7 cellular contexts compared by ENCODE assay signal in the genomic region with DNA sequence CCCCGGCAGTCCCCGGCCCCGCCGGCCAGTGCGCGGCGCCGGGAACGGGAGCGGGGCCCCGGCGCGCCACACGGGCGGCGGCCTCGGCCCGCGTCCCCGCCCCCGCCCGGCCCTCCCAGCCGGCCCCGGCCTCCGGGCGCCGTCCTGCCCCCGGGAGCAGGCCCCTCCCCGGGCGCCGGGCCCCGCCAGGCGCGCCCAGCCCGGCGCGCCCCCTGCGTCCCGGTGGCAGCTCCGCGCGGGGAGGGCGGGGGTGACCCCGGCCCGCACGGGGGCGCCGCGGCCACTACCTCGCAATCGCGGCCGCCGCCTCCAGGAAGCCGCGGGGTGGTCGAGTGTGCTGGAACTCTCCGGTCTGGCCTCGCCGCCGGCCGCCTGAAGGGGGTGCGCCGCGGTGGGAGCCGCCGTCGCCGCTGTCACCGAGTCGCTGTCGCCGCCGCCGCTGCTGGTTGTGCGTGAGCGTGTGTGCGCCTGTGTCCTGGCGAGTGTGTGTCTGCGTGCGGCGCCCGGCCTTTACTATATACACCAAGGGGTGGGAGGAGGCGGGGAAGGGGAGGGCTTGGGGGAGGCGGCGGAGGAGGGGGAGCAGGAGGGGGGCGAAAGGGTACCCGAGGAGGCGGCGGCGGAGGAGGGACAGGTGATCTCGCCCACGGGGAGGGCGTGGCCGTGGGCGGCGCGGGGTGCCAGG. TPM values are rescaled to one million over a fixed set of nuclear protein-coding genes. Genes with fewer than 3 reads are reported as not detected.
DNase-seq lines count a peak whose midpoint lies in the region; ATAC-seq, FAIRE-seq and TF ChIP-seq lines count a peak whose summit lies in the region.

A gene (minus strand): TSS at position 488 of the 685 bp plus-strand sequence. CDS start 59,288 bp downstream, outside the sequence.

- H3K4me1 Mint-ChIP-seq in endodermal cell = peaks cover 7% of the 10 kb centered on the region
- H3K4me1 Mint-ChIP-seq in naive thymus-derived CD8-positive, alpha-beta T cell = peaks cover 4 to 10% (median 8%) of the 10 kb centered on the region in 4 donors

- H3K4me3 ChIP-seq in HUES64 (ENCODE audit: low read length) (peak within 1 kb of the TSS; percentile 53), WI38 (ENCODE audit: low read depth, low read length) (peak within 1 kb of the TSS; percentile 41), endodermal cell (ENCODE audit: low read length) (peak within 1 kb of the TSS; percentile 80), urinary bladder (ENCODE audit: low read depth, low read length) (peak within 1 kb of the TSS; percentile 67)

- ATAC-seq in naive thymus-derived CD8-positive, alpha-beta T cell = peak; percentile 57 to 62

- H3K9ac ChIP-seq in HUES64 (ENCODE audit: low read depth, low read length) = no peak within 1 kb of the TSS
- no peak within 1 kb of the TSS for H3K9ac ChIP-seq in endodermal cell (ENCODE audit: extremely low read depth, low read length, poor library complexity, severe bottlenecking)

- H3K27ac ChIP-seq in HUES64 (ENCODE audit: low read depth, low read length) (no peak within 1 kb of the TSS), endodermal cell (ENCODE audit: low read depth, low read length) (no peak within 1 kb of the TSS), urinary bladder (ENCODE audit: low read depth) (peak within 1 kb of the TSS; percentile 73)

- no peaks in the 10 kb centered on the region for H3K36me3 Mint-ChIP-seq in endodermal cell (ENCODE audit: low read depth)
- no peaks in the 10 kb centered on the region for H3K36me3 Mint-ChIP-seq in naive thymus-derived CD8-positive, alpha-beta T cell

- no peak within 1 kb of the TSS for H3K27ac Mint-ChIP-seq in endodermal cell
- peak within 1 kb of the TSS in 5 of 10 donors; percentile 1 to 69 (median 59) for H3K27ac Mint-ChIP-seq in naive thymus-derived CD8-positive, alpha-beta T cell

- POLR2A ChIA-PET in naive thymus-derived CD8-positive, alpha-beta T cell (lab: Charles Lee) = no interaction called here

- TF ChIP-seq CTCF in WI38 (IDR thresholded peaks at IDR 0.05; ENCODE audit: low read depth, low read length) (no peak), endodermal cell (conservative IDR thresholded peaks at IDR 0.05) (peak; percentile 57)

- H3K4me1 ChIP-seq in HUES64 (ENCODE audit: insufficient read depth, low read length) = no peaks in the 10 kb centered on the region
- peaks cover 4% of the 10 kb centered on the region for H3K4me1 ChIP-seq in endodermal cell (ENCODE audit: control insufficient read depth, insufficient read depth, low read length)
- H3K4me1 ChIP-seq in urinary bladder (ENCODE audit: insufficient read depth) = peaks cover 1% of the 10 kb centered on the region

- peak; percentile 78 for DNase-seq in endodermal cell
- DNase-seq in naive thymus-derived CD8-positive, alpha-beta T cell = peak in 9 of 10 donors; percentile 5 to 77 (median 49)
- no peak for DNase-seq in HTR-8/SVneo (ENCODE audit: insufficient read length, low spot score)
- no peak for DNase-seq in H4 (ENCODE audit: low spot score)

- H3K36me3 ChIP-seq in HUES64 (ENCODE audit: insufficient read depth, low read length) = no peaks in the 10 kb centered on the region
- H3K36me3 ChIP-seq in endodermal cell (ENCODE audit: control insufficient read depth, insufficient read depth, low read length) = no peaks in the 10 kb centered on the region
- H3K36me3 ChIP-seq in urinary bladder (ENCODE audit: insufficient read depth) = no peaks in the 10 kb centered on the region

- FAIRE-seq in HTR-8/SVneo (lab: Jason Lieb, UNC) = no peak

- peaks cover 90% of the 10 kb centered on the region for H3K27me3 Mint-ChIP-seq in endodermal cell (ENCODE audit: insufficient read depth)
- peaks cover 0 to 36% (median 10%) of the 10 kb centered on the region in 5 donors for H3K27me3 Mint-ChIP-seq in naive thymus-derived CD8-positive, alpha-beta T cell

- WGBS in HUES64 = under 1% methylated on average over 87 of the region's 98 CpGs
- WGBS in endodermal cell (ENCODE audit: insufficient coverage in 1 of 2, insufficient read length in 1 of 2), 2 experiments = 0% methylated on average over 61 of the region's 98 CpGs; no CpG with 5 or more reads in 1 of the 2 experiments
- WGBS in urinary bladder = under 1% methylated on average over 79 of the region's 98 CpGs

- H3K9me3 ChIP-seq in HUES64 (ENCODE audit: insufficient read depth, low read depth, low read length) (no peaks in the 10 kb centered on the region), endodermal cell (ENCODE audit: control insufficient read depth, low read length) (no peaks in the 10 kb centered on the region)

- H3K4me3 Mint-ChIP-seq in endodermal cell = peak within 1 kb of the TSS; percentile 64
- peak within 1 kb of the TSS; percentile 80 to 91 (median 88) for H3K4me3 Mint-ChIP-seq in naive thymus-derived CD8-positive, alpha-beta T cell

- H3K9me3 Mint-ChIP-seq in endodermal cell = peaks cover 2% of the 10 kb centered on the region
- H3K9me3 Mint-ChIP-seq in naive thymus-derived CD8-positive, alpha-beta T cell = peaks cover 0 to 4% (median 0%) of the 10 kb centered on the region in 9 donors

- H3K27me3 ChIP-seq in HUES64 (ENCODE audit: insufficient read depth, low read length) (peaks cover 82% of the 10 kb centered on the region), endodermal cell (ENCODE audit: control insufficient read depth, insufficient read depth, low read length, poor library complexity, severe bottlenecking) (peaks cover 75% of the 10 kb centered on the region)

RNA-seq across cellular contexts. Expression of the gene that starts here (rescaled TPM):
- 0.60 TPM for polyA plus RNA-seq in HUES64 (2013, experiment 1 of 2)
- polyA plus RNA-seq in HUES64 (2013, experiment 2 of 2) = 0.51 TPM
- total RNA-seq in endodermal cell (1 to 10 TPM; 4.8 to 5.8 TPM), urinary bladder (4.7 TPM)
- polyA plus RNA-seq in endodermal cell (2013, experiment 1 of 2) = 1.2 TPM
- polyA plus RNA-seq in endodermal cell (2013, experiment 2 of 2) = 1.5 TPM
- total RNA-seq in naive thymus-derived CD8-positive, alpha-beta T cell = 1 to 10 TPM; 2.9 to 3.2 TPM
- 1 to 10 TPM in 2 of 3 donors, under 1 TPM in 1; 0.92 to 2.8 (median 1.1) TPM for polyA plus RNA-seq in naive thymus-derived CD8-positive, alpha-beta T cell
- 54.3 TPM for polyA plus RNA-seq in urinary bladder
- total RNA-seq in H4 (2014; rRNA removed; shearing (Covaris generic)) = 0.87 TPM in 1 of 2 replicates, not detected in the other

Comparison
In these comparisons a context has a peak if more than half of its experiments do, and no peak if none do; other contexts are left out.
1. RNA of the gene that starts here (polyA plus RNA-seq): 54.3 TPM in urinary bladder (single experiment); 0.92 to 2.8 TPM in naive thymus-derived CD8-positive, alpha-beta T cell; every median in the first group is over 10 times any median in the second.
2. DNase-seq: peak in endodermal cell (single experiment) and naive thymus-derived CD8-positive, alpha-beta T cell (9 of 10); none in HTR-8/SVneo (single experiment) and H4 (single experiment).
3. Peak in every context shown above with its lines, with median percentiles within 50 percentile points of each other: H3K4me3 ChIP-seq.